In the genomic region with DNA sequence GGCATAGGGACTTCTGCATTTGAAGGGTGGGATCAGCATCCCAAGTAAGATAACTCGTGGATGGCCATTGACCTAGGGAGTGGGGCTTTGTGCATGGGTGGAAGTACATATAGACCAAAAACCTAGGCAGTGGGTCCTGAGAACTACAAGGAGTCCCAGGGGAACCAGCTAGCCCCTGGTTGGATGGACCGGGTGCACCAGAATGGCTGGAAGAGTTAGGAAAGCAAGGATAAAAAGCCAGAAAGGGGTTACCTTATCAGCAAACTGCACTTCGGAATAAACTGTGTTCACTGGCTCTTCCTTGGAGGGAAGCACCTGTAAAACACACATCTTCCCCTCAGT, we compare ENCODE assay signal across 1 cellular context.
TF ChIP-seq lines count a peak whose summit lies in the region.

No MANE protein-coding gene starts in this region.

TF ChIP-seq in K562, 482 proteins besides CTCF, POLR2A, EP300 and RAD21:
- TF ChIP-seq ZNF695 (CRISPR knock-in tag; IDR thresholded peaks at IDR 0.05) (no peak), HDGF (IDR thresholded peaks at IDR 0.05) (no peak), MCM7 (IDR thresholded peaks at IDR 0.05) (no peak)
